28 cellular contexts compared by ENCODE assay signal in genomic region chr11:134373591-134374052, GRCh38. TPM values are rescaled to one million over a fixed set of nuclear protein-coding genes. Genes with fewer than 3 reads are reported as not detected.
"Had no signal": no experiment of that assay in that cellular context is flagged by ENCODE, and none has a peak within 500 bp of the region (broad histone marks: within the 10 kb centered on the region; RNA-seq: fewer than 3 reads in every experiment).

No MANE protein-coding gene starts in this region.

- H3K4me1 ChIP-seq: esophagus muscularis mucosa, foreskin keratinocyte, gastroesophageal sphincter, neural progenitor cell, parathyroid adenoma, prostate gland, right atrium auricular region, tibial nerve, upper lobe of left lung, uterus had no signal

- ATAC-seq: foreskin keratinocyte; gastroesophageal sphincter; left ventricle myocardium superior; naive thymus-derived CD4-positive, alpha-beta T cell; sciatic nerve; stimulated activated memory B cell treated with anti-CD40 and anti-IgM and Interleukin-4, amounts not matched to agents 10 μg/mL and 1 μg/mL and 100 μg/mL, for 72 hours; stimulated activated naive CD8-positive, alpha-beta T cell treated with anti-CD3 and anti-CD28 coated beads, Interleukin-15, Interleukin-2, amounts not matched to agents 100 U/mL and 50 U/mL, for 24 hours had no signal

- H3K27ac ChIP-seq: coronary artery, esophagus muscularis mucosa, foreskin keratinocyte, gastroesophageal sphincter, neural progenitor cell, parathyroid adenoma, prostate gland, right atrium auricular region, thoracic aorta, tibial nerve, upper lobe of left lung, uterus had no signal

- H3K27me3 ChIP-seq: esophagus muscularis mucosa, foreskin keratinocyte, gastroesophageal sphincter, neural progenitor cell, right atrium auricular region, tibial nerve, upper lobe of left lung, uterus had no signal

- H3K36me3 ChIP-seq: neural progenitor cell, prostate gland, right atrium auricular region, thoracic aorta, upper lobe of left lung, uterus had no signal

- DNase-seq: dermis blood vessel endothelial cell; effector memory CD4-positive, alpha-beta T cell; foreskin keratinocyte; immature natural killer cell; islet precursor cell; left ventricle myocardium superior; mesenchymal stem cell; naive thymus-derived CD4-positive, alpha-beta T cell; stimulated activated CD4-positive, alpha-beta T cell treated with anti-CD3 and anti-CD28 coated beads, Interleukin-4, amount 100 ng/mL, for 4 hours; stimulated activated naive CD8-positive, alpha-beta T cell treated with anti-CD3 and anti-CD28 coated beads, Interleukin-15, Interleukin-2, amounts not matched to agents 100 U/mL and 50 U/mL, for 24 hours; uterus had no signal

- H3K9me3 ChIP-seq: esophagus muscularis mucosa, gastroesophageal sphincter, prostate gland, right atrium auricular region, thoracic aorta, tibial nerve, upper lobe of left lung, uterus had no signal

- H3K4me3 ChIP-seq: coronary artery, esophagus muscularis mucosa, gastroesophageal sphincter, neural progenitor cell, prostate gland, right atrium auricular region, thoracic aorta, tibial nerve, upper lobe of left lung, uterus had no signal

RNA-seq across cellular contexts. Expression of gene B3GAT1, which starts 38.4 kb away (rescaled TPM):
- total RNA-seq: dermis blood vessel endothelial cell, endothelial cell of umbilical vein, epithelial cell of proximal tubule, lung microvascular endothelial cell, osteoblast had no signal
- polyA plus RNA-seq: fibroblast of lung; naive thymus-derived CD4-positive, alpha-beta T cell had no signal
